ENCODE assay signal across 20 cellular contexts in genomic region chr19:47480658-47481057, GRCh38. TPM values are rescaled to one million over a fixed set of nuclear protein-coding genes. Genes with fewer than 3 reads are reported as not detected.
DNase-seq lines count a peak whose midpoint lies in the region; ATAC-seq and TF ChIP-seq lines count a peak whose summit lies in the region.
"Had no signal": no experiment of that assay in that cellular context is flagged by ENCODE, and none has a peak within 500 bp of the region (broad histone marks: within the 10 kb centered on the region; RNA-seq: fewer than 3 reads in every experiment).

No MANE protein-coding gene starts in this region.

- H3K27ac Mint-ChIP-seq in brain, result no peak overlapping the region

- peak overlapping the region; percentile 63 for H3K4me2 ChIP-seq in smooth muscle cell
- H3K4me2 ChIP-seq: SK-N-SH had no signal

- no peaks in the 10 kb centered on the region for H3K79me2 ChIP-seq in smooth muscle cell (ENCODE audit: low read depth)

- H4K20me1 ChIP-seq in smooth muscle cell (ENCODE audit: low read depth), result no peaks in the 10 kb centered on the region

- no peaks in the 10 kb centered on the region for H3K27me3 ChIP-seq in HUES48 (ENCODE audit: control insufficient read depth, insufficient read depth, low read length)
- H3K27me3 ChIP-seq in iPS-20b (ENCODE audit: insufficient read depth, low read length), result peaks cover 5% of the 10 kb centered on the region; the same call in 1 of the 2 replicates
- H3K27me3 ChIP-seq in smooth muscle cell (ENCODE audit: low read depth), result no peaks in the 10 kb centered on the region
- H3K27me3 ChIP-seq: MG63 had no signal

- H3K9ac ChIP-seq in HUES48 (ENCODE audit: low read depth, low read length) (no peak overlapping the region), iPS-20b (ENCODE audit: low read depth, low read length) (no peak overlapping the region), smooth muscle cell (ENCODE audit: low read depth) (no peak overlapping the region)
- H3K9ac ChIP-seq: SK-N-SH had no signal

- H3F3A ChIP-seq in smooth muscle cell (ENCODE audit: low read depth), result peaks cover 4% of the 10 kb centered on the region

- H3K4me1 Mint-ChIP-seq in brain, result peaks cover 30% of the 10 kb centered on the region

- H3K4me3 Mint-ChIP-seq in brain, result peak overlapping the region in 4 of 5 experiments; percentile 40 to 59 (median 47)

- POLR2A ChIA-PET in RWPE1 (lab: Yijun Ruan, JAX; ENCODE audit: low non-redundant PET), result no interaction called here

- DNase-seq in smooth muscle cell (lab: John Stamatoyannopoulos, UW; ENCODE audit: unreplicated experiment) (no peak), RWPE1 (ENCODE audit: low spot score) (no peak), NCI-H524 treated with DMSO at 0.1 percent for 48 hours (lab: John Stamatoyannopoulos, UW) (no peak)
- DNase-seq: ACHN, AML-193, COR-L47, DMS153, Karpas-422, MG63, NCI-H1092, NCI-H2081 treated with DMSO at 0.1 percent for 48 hours, NCI-H526 treated with DMSO at 0.1 percent for 48 hours, SHP77, SK-N-SH had no signal

- peak overlapping the region; percentile 69 for H3K4me3 ChIP-seq in HUES48 (ENCODE audit: low read depth, low read length)
- peak overlapping the region; percentile 65 for H3K4me3 ChIP-seq in iPS-20b (ENCODE audit: low read length)
- H3K4me3 ChIP-seq in smooth muscle cell, result no peak overlapping the region
- H3K4me3 ChIP-seq: MG63 had no signal

- no peaks in the 10 kb centered on the region for H3K4me1 ChIP-seq in HUES48 (ENCODE audit: control insufficient read depth, insufficient read depth, low read length)
- no peaks in the 10 kb centered on the region for H3K4me1 ChIP-seq in iPS-20b (ENCODE audit: insufficient read depth, low read length)
- H3K4me1 ChIP-seq in smooth muscle cell (ENCODE audit: low read depth), result no peaks in the 10 kb centered on the region

- H2AFZ ChIP-seq in smooth muscle cell (ENCODE audit: low read depth), result no peak overlapping the region

- ATAC-seq in GM18861 (IDR thresholded peaks at IDR 0.05; ENCODE audit: unreplicated experiment), result no peak
- ATAC-seq: HCT116 had no signal

- peaks cover 3% of the 10 kb centered on the region; the same call in 1 of the 2 replicates for H3K36me3 ChIP-seq in HUES48 (ENCODE audit: control insufficient read depth, insufficient read depth, low read length)
- 0 out of 2 replicates have a peak, but pooled peaks cover under 1% of the 10 kb centered on the region for H3K36me3 ChIP-seq in iPS-20b (ENCODE audit: insufficient read depth, low read depth, low read length)
- H3K36me3 ChIP-seq in smooth muscle cell (ENCODE audit: low read depth), result no peaks in the 10 kb centered on the region

- H3K9me3 Mint-ChIP-seq in brain, result peaks cover 0 to 3% (median 0%) of the 10 kb centered on the region in 5 experiments

- CTCF ChIA-PET in RWPE1 (lab: Yijun Ruan, JAX), result interaction anchor here (0.7 to 1.8 kb wide), 2 partner anchors 131 to 217 kb away, joined by 3 to 6 read pairs; partner anchors contain the start of gene DHX34

- H3K36me3 Mint-ChIP-seq in brain, result peaks cover 6% of the 10 kb centered on the region

- H3K9me3 ChIP-seq in HUES48 (ENCODE audit: control insufficient read depth, insufficient read depth, low read length), result no peaks in the 10 kb centered on the region
- H3K9me3 ChIP-seq in iPS-20b (ENCODE audit: insufficient read depth, low read depth, low read length), result no peaks in the 10 kb centered on the region
- H3K9me3 ChIP-seq in smooth muscle cell (replicated peaks; ENCODE audit: low read depth), result no peaks in the 10 kb centered on the region
- H3K9me3 ChIP-seq: MG63, SK-N-SH had no signal

- peaks cover 14% of the 10 kb centered on the region for H3K27me3 Mint-ChIP-seq in brain

- TF ChIP-seq CTCF in brain (conservative IDR thresholded peaks at IDR 0.05) (no peak), smooth muscle cell (IDR thresholded peaks at IDR 0.05; ENCODE audit: borderline replicate concordance, insufficient read depth, poor library complexity, severe bottlenecking) (no peak), RWPE1 (conservative IDR thresholded peaks at IDR 0.05; ENCODE audit: low read depth) (no peak)

- no peak overlapping the region for H3K27ac ChIP-seq in HUES48 (ENCODE audit: low read depth, low read length)
- H3K27ac ChIP-seq in iPS-20b (ENCODE audit: low read length), result no peak overlapping the region
- H3K27ac ChIP-seq in smooth muscle cell (ENCODE audit: low read depth), result no peak overlapping the region
- H3K27ac ChIP-seq in RWPE1, result no peak overlapping the region

- WGBS in smooth muscle cell (ENCODE audit: low lambda C conversion rate), result 86% methylated on average over 16 of the region's 16 CpGs

RNA-seq across cellular contexts. Expression of gene KPTN, which starts 3.4 kb away (rescaled TPM):
- polyA plus RNA-seq in brain (ENCODE audit: insufficient read depth, low read depth, low replicate concordance) (28.1 TPM), smooth muscle cell (10.6 and 15.5 TPM in 2 replicates)
- total RNA-seq in smooth muscle cell, result 3.4 and 12.2 TPM in 2 replicates

RNA-seq across cellular contexts. Expression of gene SLC8A2, which starts 9.0 kb away (rescaled TPM):
- polyA plus RNA-seq in brain (ENCODE audit: insufficient read depth, low read depth, low replicate concordance), result 23.3 TPM
- total RNA-seq in smooth muscle cell, result 0.22 and 0.31 TPM in 2 replicates
- 0.50 and 0.62 TPM in 2 replicates for polyA plus RNA-seq in smooth muscle cell
- polyA plus RNA-seq: CD14-positive monocyte had no signal

RNA-seq across cellular contexts. Expression of gene NAPA, which starts 34.2 kb away (rescaled TPM):
- 248 TPM for polyA plus RNA-seq in brain (ENCODE audit: insufficient read depth, low read depth, low replicate concordance)
- total RNA-seq in smooth muscle cell, result 43.8 and 65.0 TPM in 2 replicates
- polyA plus RNA-seq in smooth muscle cell, result 78.7 and 85.1 TPM in 2 replicates

Comparison
In these comparisons a context has a peak if more than half of its experiments do, and no peak if none do; other contexts are left out.
1. RNA of gene SLC8A2, which starts 9.0 kb away (polyA plus RNA-seq): 23.3 TPM in brain (single experiment); 0.50 to 0.62 TPM in smooth muscle cell; every median in the first group is over 10 times any median in the second.